1 cellular context compared by ENCODE assay signal in genomic region chr22:48426466-48427380, GRCh38.
TF ChIP-seq lines count a peak whose summit lies in the region.

No MANE protein-coding gene starts in this region.

TF ChIP-seq in HepG2, 621 proteins besides CTCF, POLR2A, EP300 and RAD21 (continued from another document):
- TF ChIP-seq, protein P1, sequence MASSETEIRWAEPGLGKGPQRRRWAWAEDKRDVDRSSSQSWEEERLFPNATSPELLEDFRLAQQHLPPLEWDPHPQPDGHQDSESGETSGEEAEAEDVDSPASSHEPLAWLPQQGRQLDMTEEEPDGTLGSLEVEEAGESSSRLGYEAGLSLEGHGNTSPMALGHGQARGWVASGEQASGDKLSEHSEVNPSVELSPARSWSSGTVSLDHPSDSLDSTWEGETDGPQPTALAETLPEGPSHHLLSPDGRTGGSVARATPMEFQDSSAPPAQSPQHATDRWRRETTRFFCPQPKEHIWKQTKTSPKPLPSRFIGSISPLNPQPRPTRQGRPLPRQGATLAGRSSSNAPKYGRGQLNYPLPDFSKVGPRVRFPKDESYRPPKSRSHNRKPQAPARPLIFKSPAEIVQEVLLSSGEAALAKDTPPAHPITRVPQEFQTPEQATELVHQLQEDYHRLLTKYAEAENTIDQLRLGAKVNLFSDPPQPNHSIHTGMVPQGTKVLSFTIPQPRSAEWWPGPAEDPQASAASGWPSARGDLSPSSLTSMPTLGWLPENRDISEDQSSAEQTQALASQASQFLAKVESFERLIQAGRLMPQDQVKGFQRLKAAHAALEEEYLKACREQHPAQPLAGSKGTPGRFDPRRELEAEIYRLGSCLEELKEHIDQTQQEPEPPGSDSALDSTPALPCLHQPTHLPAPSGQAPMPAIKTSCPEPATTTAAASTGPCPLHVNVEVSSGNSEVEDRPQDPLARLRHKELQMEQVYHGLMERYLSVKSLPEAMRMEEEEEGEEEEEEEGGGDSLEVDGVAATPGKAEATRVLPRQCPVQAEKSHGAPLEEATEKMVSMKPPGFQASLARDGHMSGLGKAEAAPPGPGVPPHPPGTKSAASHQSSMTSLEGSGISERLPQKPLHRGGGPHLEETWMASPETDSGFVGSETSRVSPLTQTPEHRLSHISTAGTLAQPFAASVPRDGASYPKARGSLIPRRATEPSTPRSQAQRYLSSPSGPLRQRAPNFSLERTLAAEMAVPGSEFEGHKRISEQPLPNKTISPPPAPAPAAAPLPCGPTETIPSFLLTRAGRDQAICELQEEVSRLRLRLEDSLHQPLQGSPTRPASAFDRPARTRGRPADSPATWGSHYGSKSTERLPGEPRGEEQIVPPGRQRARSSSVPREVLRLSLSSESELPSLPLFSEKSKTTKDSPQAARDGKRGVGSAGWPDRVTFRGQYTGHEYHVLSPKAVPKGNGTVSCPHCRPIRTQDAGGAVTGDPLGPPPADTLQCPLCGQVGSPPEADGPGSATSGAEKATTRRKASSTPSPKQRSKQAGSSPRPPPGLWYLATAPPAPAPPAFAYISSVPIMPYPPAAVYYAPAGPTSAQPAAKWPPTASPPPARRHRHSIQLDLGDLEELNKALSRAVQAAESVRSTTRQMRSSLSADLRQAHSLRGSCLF (CRISPR knock-in tag; IDR thresholded peaks at IDR 0.05; ENCODE audit: borderline replicate concordance): no peak
- TF ChIP-seq PLRG1 (conservative IDR thresholded peaks at IDR 0.05) (no peak), ZNF777 (CRISPR knock-in tag; IDR thresholded peaks at IDR 0.05) (no peak)
